In genomic region chr2:197946562-197946961, GRCh38 we compare ENCODE assay signal across 21 cellular contexts.
A peak's percentile ranks its signal among the peaks of the same experiment; 100 is the strongest.
DNase-seq lines count a peak whose midpoint lies in the region; ATAC-seq and TF ChIP-seq lines count a peak whose summit lies in the region.
"Had no signal": no experiment of that assay in that cellular context is flagged by ENCODE, and none has a peak within 500 bp of the region (broad histone marks: within the 10 kb centered on the region; RNA-seq: fewer than 3 reads in every experiment).

No MANE protein-coding gene starts in this region.

- H3K27me3 Mint-ChIP-seq in endodermal cell (ENCODE audit: insufficient read depth) (no peaks in the 10 kb centered on the region), neural progenitor cell (ENCODE audit: insufficient read depth, low read depth) (peaks cover 2% of the 10 kb centered on the region)
- peaks cover 2% of the 10 kb centered on the region for H3K27me3 Mint-ChIP-seq in activated naive CD8-positive, alpha-beta T cell treated with anti-CD3 and anti-CD28 coated beads, Interleukin-2, amount 50 U/mL, for 24 hours
- H3K27me3 Mint-ChIP-seq: activated CD4-positive, alpha-beta T cell treated with anti-CD3 and anti-CD28 coated beads for 36 hours had no signal

- no peaks in the 10 kb centered on the region for H3K79me2 ChIP-seq in neural progenitor cell (ENCODE audit: low read depth)

- no peak overlapping the region for H3K4me3 Mint-ChIP-seq in endodermal cell
- H3K4me3 Mint-ChIP-seq in neural progenitor cell, result no peak overlapping the region
- no peak overlapping the region for H3K4me3 Mint-ChIP-seq in activated naive CD8-positive, alpha-beta T cell treated with anti-CD3 and anti-CD28 coated beads, Interleukin-2, amount 50 U/mL, for 24 hours
- H3K4me3 Mint-ChIP-seq: activated CD4-positive, alpha-beta T cell treated with anti-CD3 and anti-CD28 coated beads for 36 hours; activated naive CD8-positive, alpha-beta T cell had no signal

- TF ChIP-seq CTCF in endodermal cell (conservative IDR thresholded peaks at IDR 0.05) (no peak), neural progenitor cell (IDR thresholded peaks at IDR 0.05) (no peak), A673 (conservative IDR thresholded peaks at IDR 0.05; ENCODE audit: low read depth, low read length) (no peak)

- H3K9ac ChIP-seq in endodermal cell (ENCODE audit: extremely low read depth, low read length, poor library complexity, severe bottlenecking), result no peak overlapping the region
- no peak overlapping the region for H3K9ac ChIP-seq in neural progenitor cell

- H3K4me1 ChIP-seq in endodermal cell (ENCODE audit: control insufficient read depth, insufficient read depth, low read length), result no peaks in the 10 kb centered on the region
- peaks cover 13% of the 10 kb centered on the region for H3K4me1 ChIP-seq in neural progenitor cell
- no peaks in the 10 kb centered on the region for H3K4me1 ChIP-seq in A673 (ENCODE audit: insufficient read depth, low read length, poor library complexity, severe bottlenecking)
- H3K4me1 ChIP-seq: BE2C had no signal

- H3K27me3 ChIP-seq in endodermal cell (ENCODE audit: control insufficient read depth, insufficient read depth, low read length, poor library complexity, severe bottlenecking) (no peaks in the 10 kb centered on the region), neural progenitor cell (no peaks in the 10 kb centered on the region), A673 (replicated peaks; ENCODE audit: insufficient read depth, low read depth, low read length, poor library complexity) (no peaks in the 10 kb centered on the region)
- H3K27me3 ChIP-seq: BE2C, gastroesophageal sphincter had no signal

- intact Hi-C loops in A673 (cut with micrococcal nuclease; ENCODE audit: unreplicated experiment), result no loop called here

- no peaks in the 10 kb centered on the region for H4K20me1 ChIP-seq in neural progenitor cell (ENCODE audit: low read depth)

- ATAC-seq in GM19023 (IDR thresholded peaks at IDR 0.05; ENCODE audit: unreplicated experiment), result no peak
- no peak for ATAC-seq in activated naive CD8-positive, alpha-beta T cell treated with anti-CD3 and anti-CD28 coated beads, Interleukin-2, amount 50 U/mL, for 24 hours
- ATAC-seq: activated CD4-positive, alpha-beta T cell treated with anti-CD3 and anti-CD28 coated beads for 36 hours; gastroesophageal sphincter had no signal

- no peak overlapping the region for H3K27ac Mint-ChIP-seq in endodermal cell
- no peak overlapping the region for H3K27ac Mint-ChIP-seq in neural progenitor cell
- no peak overlapping the region for H3K27ac Mint-ChIP-seq in activated naive CD8-positive, alpha-beta T cell treated with anti-CD3 and anti-CD28 coated beads, Interleukin-2, amount 50 U/mL, for 24 hours
- H3K27ac Mint-ChIP-seq: activated CD4-positive, alpha-beta T cell treated with anti-CD3 and anti-CD28 coated beads for 36 hours; activated naive CD8-positive, alpha-beta T cell had no signal

- DNase-seq in HEK293T (ENCODE audit: extremely low spot score), result peak; percentile 13
- DNase-seq in NCI-H774 (lab: John Stamatoyannopoulos, UW), result peak; percentile 9
- DNase-seq in endodermal cell, result peak; percentile 61
- peak; percentile 33 for DNase-seq in neural progenitor cell (ENCODE audit: low spot score)
- DNase-seq in A673 (ENCODE audit: low spot score), result no peak
- DNase-seq in Kasumi-1 (lab: John Stamatoyannopoulos, UW), result no peak
- no peak for DNase-seq in activated naive CD8-positive, alpha-beta T cell treated with anti-CD3 and anti-CD28 coated beads, Interleukin-2, amount 50 U/mL, for 24 hours
- DNase-seq: activated CD4-positive, alpha-beta T cell treated with anti-CD3 and anti-CD28 coated beads for 36 hours; activated T-cell treated with anti-CD3 and anti-CD28 coated beads for 4 hours; BE2C; cerebellar nuclear complex; GOT3; KBM-7; kidney; NCI-H2029; SHP77; small intestine; T-helper 9 cell had no signal

- whole genome bisulfite sequencing in endodermal cell (ENCODE audit: insufficient coverage in 1 of 2, insufficient read length in 1 of 2), 2 experiments, result 64% methylated on average over 2 of the region's 2 CpGs; no CpG with 5 or more reads in 1 of the 2 experiments

- no peaks in the 10 kb centered on the region for H3F3A ChIP-seq in neural progenitor cell (ENCODE audit: low read depth)

- no peaks in the 10 kb centered on the region for H3K9me3 Mint-ChIP-seq in endodermal cell
- H3K9me3 Mint-ChIP-seq in neural progenitor cell, result no peaks in the 10 kb centered on the region
- H3K9me3 Mint-ChIP-seq in activated naive CD8-positive, alpha-beta T cell treated with anti-CD3 and anti-CD28 coated beads, Interleukin-2, amount 50 U/mL, for 24 hours, result peaks cover 3% of the 10 kb centered on the region

- H3K36me3 Mint-ChIP-seq in endodermal cell (ENCODE audit: low read depth) (no peaks in the 10 kb centered on the region), neural progenitor cell (no peaks in the 10 kb centered on the region)
- H3K36me3 Mint-ChIP-seq in activated naive CD8-positive, alpha-beta T cell treated with anti-CD3 and anti-CD28 coated beads, Interleukin-2, amount 50 U/mL, for 24 hours (ENCODE audit: low read depth), result no peaks in the 10 kb centered on the region

- peak overlapping the region; percentile 20 for H2AFZ ChIP-seq in neural progenitor cell (replicated peaks)

- H3K4me3 ChIP-seq in endodermal cell (ENCODE audit: low read length), result no peak overlapping the region
- H3K4me3 ChIP-seq in neural progenitor cell, result no peak overlapping the region
- H3K4me3 ChIP-seq in A673 (ENCODE audit: low read depth, low read length, poor library complexity, severe bottlenecking), result no peak overlapping the region
- H3K4me3 ChIP-seq: gastroesophageal sphincter had no signal

- POLR2A ChIA-PET in HEK293T (lab: Yijun Ruan, JAX) (no interaction called here), A673 (lab: Charles Lee; ENCODE audit: low non-redundant PET) (interaction anchor here (0.7 kb wide), 1 partner anchor 68 kb away, joined by 4 read pairs; no protein-coding TSS in a partner anchor)

- H3K4me1 Mint-ChIP-seq in endodermal cell, result peaks cover 23% of the 10 kb centered on the region
- peaks cover 13% of the 10 kb centered on the region for H3K4me1 Mint-ChIP-seq in neural progenitor cell
- peaks cover 50% of the 10 kb centered on the region for H3K4me1 Mint-ChIP-seq in activated naive CD8-positive, alpha-beta T cell treated with anti-CD3 and anti-CD28 coated beads, Interleukin-2, amount 50 U/mL, for 24 hours

- H3K9me3 ChIP-seq in endodermal cell (ENCODE audit: control insufficient read depth, low read length), result peaks cover 4% of the 10 kb centered on the region
- H3K9me3 ChIP-seq in neural progenitor cell (ENCODE audit: low read depth), result no peaks in the 10 kb centered on the region
- H3K9me3 ChIP-seq in A673 (ENCODE audit: low read depth, low read length, poor library complexity, severe bottlenecking), result no peaks in the 10 kb centered on the region
- H3K9me3 ChIP-seq: BE2C, gastroesophageal sphincter had no signal

- no peak overlapping the region for H3K4me2 ChIP-seq in neural progenitor cell

- no peak overlapping the region for H3K27ac ChIP-seq in endodermal cell (ENCODE audit: low read depth, low read length)
- no peak overlapping the region for H3K27ac ChIP-seq in neural progenitor cell
- H3K27ac ChIP-seq in A673 (ENCODE audit: low read depth, low read length, poor library complexity, severe bottlenecking), result no peak overlapping the region
- H3K27ac ChIP-seq: gastroesophageal sphincter had no signal

- H3K36me3 ChIP-seq in endodermal cell (ENCODE audit: control insufficient read depth, insufficient read depth, low read length), result no peaks in the 10 kb centered on the region
- no peaks in the 10 kb centered on the region for H3K36me3 ChIP-seq in neural progenitor cell
- no peaks in the 10 kb centered on the region for H3K36me3 ChIP-seq in A673 (ENCODE audit: insufficient read depth, low read length, poor library complexity, severe bottlenecking)
- H3K36me3 ChIP-seq: BE2C, gastroesophageal sphincter had no signal

- BruUV-seq in A673 (replicated peaks; lab: Mats Ljungman, UMichigan), result no TSS peak

- CTCF ChIA-PET in HEK293T (lab: Yijun Ruan, JAX), result no interaction called here
- CTCF ChIA-PET in A673 (lab: Charles Lee), result no interaction called here

TF ChIP-seq in HEK293T, 16 proteins besides CTCF, POLR2A, EP300 and RAD21:
- TF ChIP-seq SUZ12 (IDR thresholded peaks at IDR 0.05), result no peak

Comparison
In these comparisons a context has a peak if more than half of its experiments do, and no peak if none do; other contexts are left out.
1. DNase-seq: peak in HEK293T (single experiment), NCI-H774 (single experiment), endodermal cell (single experiment) and neural progenitor cell (single experiment); none in A673 (single experiment), Kasumi-1 (0 of 2) and activated naive CD8-positive, alpha-beta T cell treated with anti-CD3 and anti-CD28 coated beads, Interleukin-2, amount 50 U/mL, for 24 hours (single experiment).